8 cellular contexts compared by ENCODE assay signal in the genomic region with DNA sequence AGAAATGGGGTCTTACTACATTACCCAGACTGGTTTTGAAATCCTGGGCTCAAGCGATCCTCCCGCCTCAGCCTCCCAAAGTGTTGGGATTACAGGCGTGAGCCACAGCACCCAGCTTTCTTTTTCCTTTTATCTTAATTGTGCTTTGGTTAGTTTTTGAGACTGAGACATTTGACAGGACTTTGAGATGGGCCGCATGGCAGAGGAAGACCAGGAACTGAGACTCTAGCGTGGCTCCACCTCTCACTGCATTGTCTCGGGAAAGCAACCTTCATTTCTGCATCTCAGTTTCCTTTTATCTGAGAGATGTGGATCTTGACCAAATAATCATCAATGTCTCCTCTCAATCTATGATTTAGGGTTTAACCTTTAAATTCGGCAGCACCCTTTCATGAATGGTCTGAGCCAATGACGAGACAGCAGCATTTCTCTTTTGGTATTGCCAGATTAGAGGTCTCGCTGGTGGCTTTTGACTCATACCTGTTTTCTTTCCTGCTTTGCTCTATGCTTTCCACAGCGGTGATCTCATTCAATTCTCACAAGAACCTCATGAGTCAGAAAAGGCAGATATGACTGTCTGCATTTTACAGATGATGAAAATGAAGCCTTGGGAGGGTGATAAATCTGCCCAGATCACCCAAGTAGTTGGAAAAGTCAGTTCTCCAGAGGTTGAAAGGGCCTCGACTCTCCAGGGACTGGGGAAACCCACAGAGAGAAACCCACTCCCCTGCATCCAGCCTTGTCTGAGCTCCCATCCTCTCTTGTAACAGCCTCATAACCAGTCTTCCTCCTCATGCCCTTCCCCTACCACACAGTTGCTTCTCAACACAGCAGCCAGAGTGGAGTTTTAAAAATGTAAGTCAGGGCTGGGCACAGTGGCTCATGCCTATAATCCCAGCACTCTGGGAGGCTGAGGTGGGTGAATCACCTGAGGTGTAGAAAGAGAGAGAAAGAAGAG.
A peak's percentile ranks its signal among the peaks of the same experiment; 100 is the strongest.
DNase-seq lines count a peak whose midpoint lies in the region; ATAC-seq and TF ChIP-seq lines count a peak whose summit lies in the region.

No MANE protein-coding gene starts in this region.

- peaks cover 14% of the 10 kb centered on the region for H3K4me1 ChIP-seq in CD8-positive, alpha-beta T cell (ENCODE audit: insufficient read depth, low read length)
- H3K4me1 ChIP-seq in HUES48 (ENCODE audit: control insufficient read depth, insufficient read depth, low read length), result peaks cover 6% of the 10 kb centered on the region
- peaks cover 5% of the 10 kb centered on the region for H3K4me1 ChIP-seq in effector memory CD4-positive, alpha-beta T cell (ENCODE audit: control insufficient read depth, insufficient read depth, low read length, poor library complexity, severe bottlenecking)

- CTCF ChIA-PET in CD8-positive, alpha-beta T cell (lab: Charles Lee), result interaction anchor here (0.6 to 8.3 kb wide), 14 partner anchors 12 to 1529 kb away, joined by 3 to 94 read pairs (median 7); no protein-coding TSS in a partner anchor

- ATAC-seq in CD8-positive, alpha-beta T cell, result peak; percentile 72
- ATAC-seq in GM21447 (IDR thresholded peaks at IDR 0.05; ENCODE audit: unreplicated experiment), result peak; percentile 92

- H3K27me3 ChIP-seq in CD8-positive, alpha-beta T cell (ENCODE audit: insufficient read depth, low read length), result no peaks in the 10 kb centered on the region
- H3K27me3 ChIP-seq in HUES48 (ENCODE audit: control insufficient read depth, insufficient read depth, low read length), result no peaks in the 10 kb centered on the region
- H3K27me3 ChIP-seq in effector memory CD4-positive, alpha-beta T cell (replicated peaks; ENCODE audit: control insufficient read depth, insufficient read depth, low read length, poor library complexity, severe bottlenecking), result peaks cover 3% of the 10 kb centered on the region

- no peak overlapping the region for H3K4me3 ChIP-seq in CD8-positive, alpha-beta T cell (ENCODE audit: low read depth, low read length)
- H3K4me3 ChIP-seq in HUES48 (ENCODE audit: low read depth, low read length), result no peak overlapping the region
- H3K4me3 ChIP-seq in effector memory CD4-positive, alpha-beta T cell (ENCODE audit: insufficient read depth, low read depth, low read length, poor library complexity, severe bottlenecking), result no peak overlapping the region

- no peak for TF ChIP-seq CTCF in CD8-positive, alpha-beta T cell (IDR thresholded peaks at IDR 0.05)

- peak in 3 of 7 experiments; percentile 9 to 28 (median 28) for DNase-seq in CD8-positive, alpha-beta T cell
- peak; percentile 28 to 54 for DNase-seq in stimulated activated CD4-positive, alpha-beta T cell treated with anti-CD3 and anti-CD28 coated beads, Interleukin-4, amount 100 ng/mL, for 48 hours (ENCODE audit: low read depth in 2 of 2)
- no peak for DNase-seq in DMS79 treated with DMSO at 0.1 percent for 48 hours (lab: John Stamatoyannopoulos, UW)
- no peak for DNase-seq in MV-4-11 (lab: John Stamatoyannopoulos, UW)
- DNase-seq in effector memory CD4-positive, alpha-beta T cell, result no peak

- no peaks in the 10 kb centered on the region for H3K36me3 Mint-ChIP-seq in CD8-positive, alpha-beta T cell
- H3K36me3 Mint-ChIP-seq in activated naive CD8-positive, alpha-beta T cell, result no peaks in the 10 kb centered on the region

- H3K27ac Mint-ChIP-seq in CD8-positive, alpha-beta T cell, result peak overlapping the region; percentile 70
- H3K27ac Mint-ChIP-seq in activated naive CD8-positive, alpha-beta T cell, result peak overlapping the region; percentile 95

- H3K4me1 Mint-ChIP-seq in CD8-positive, alpha-beta T cell (ENCODE audit: low read depth), result peaks cover 29% of the 10 kb centered on the region
- peaks cover 45% of the 10 kb centered on the region for H3K4me1 Mint-ChIP-seq in activated naive CD8-positive, alpha-beta T cell (ENCODE audit: low read depth)

- no peak overlapping the region for H3K9ac ChIP-seq in HUES48 (ENCODE audit: low read depth, low read length)

- POLR2A ChIA-PET in CD8-positive, alpha-beta T cell (lab: Charles Lee), result no interaction called here

- H3K9me3 Mint-ChIP-seq in CD8-positive, alpha-beta T cell, result no peaks in the 10 kb centered on the region
- H3K9me3 Mint-ChIP-seq in activated naive CD8-positive, alpha-beta T cell (ENCODE audit: low read depth), result no peaks in the 10 kb centered on the region

- intact Hi-C loops in CD8-positive, alpha-beta T cell (cut with DNase I, micrococcal nuclease), result loop anchor here in 1 of 2 experiments (5.0 kb wide), 1 partner anchor 88 kb away; no protein-coding TSS in a partner anchor

- no peaks in the 10 kb centered on the region for H3K9me3 ChIP-seq in CD8-positive, alpha-beta T cell (ENCODE audit: low read length)
- H3K9me3 ChIP-seq in HUES48 (ENCODE audit: control insufficient read depth, insufficient read depth, low read length), result no peaks in the 10 kb centered on the region
- no peaks in the 10 kb centered on the region for H3K9me3 ChIP-seq in effector memory CD4-positive, alpha-beta T cell (ENCODE audit: control insufficient read depth, low read length)

- H3K27ac ChIP-seq in CD8-positive, alpha-beta T cell (ENCODE audit: low read depth, low read length), result no peak overlapping the region
- H3K27ac ChIP-seq in HUES48 (ENCODE audit: low read depth, low read length), result peak overlapping the region; percentile 23
- no peak overlapping the region for H3K27ac ChIP-seq in effector memory CD4-positive, alpha-beta T cell (ENCODE audit: insufficient read depth, low read length, poor library complexity, severe bottlenecking)

- peaks cover 10% of the 10 kb centered on the region for H3K27me3 Mint-ChIP-seq in CD8-positive, alpha-beta T cell (ENCODE audit: low read depth)
- peaks cover 4% of the 10 kb centered on the region for H3K27me3 Mint-ChIP-seq in activated naive CD8-positive, alpha-beta T cell

- H3K36me3 ChIP-seq in CD8-positive, alpha-beta T cell (ENCODE audit: insufficient read depth, low read length), result no peaks in the 10 kb centered on the region
- H3K36me3 ChIP-seq in HUES48 (ENCODE audit: control insufficient read depth, insufficient read depth, low read length), result no peaks in the 10 kb centered on the region
- H3K36me3 ChIP-seq in effector memory CD4-positive, alpha-beta T cell (ENCODE audit: control insufficient read depth, insufficient read depth, low read length), result no peaks in the 10 kb centered on the region

- H3K4me3 Mint-ChIP-seq in CD8-positive, alpha-beta T cell, result peak overlapping the region; percentile 36
- peak overlapping the region; percentile 63 for H3K4me3 Mint-ChIP-seq in activated naive CD8-positive, alpha-beta T cell

Comparison
In these comparisons a context has a peak if more than half of its experiments do, and no peak if none do; other contexts are left out.
1. DNase-seq: peak in stimulated activated CD4-positive, alpha-beta T cell treated with anti-CD3 and anti-CD28 coated beads, Interleukin-4, amount 100 ng/mL, for 48 hours (2 of 2); none in DMS79 treated with DMSO at 0.1 percent for 48 hours (single experiment), MV-4-11 (single experiment) and effector memory CD4-positive, alpha-beta T cell (0 of 3).